In the genomic region with DNA sequence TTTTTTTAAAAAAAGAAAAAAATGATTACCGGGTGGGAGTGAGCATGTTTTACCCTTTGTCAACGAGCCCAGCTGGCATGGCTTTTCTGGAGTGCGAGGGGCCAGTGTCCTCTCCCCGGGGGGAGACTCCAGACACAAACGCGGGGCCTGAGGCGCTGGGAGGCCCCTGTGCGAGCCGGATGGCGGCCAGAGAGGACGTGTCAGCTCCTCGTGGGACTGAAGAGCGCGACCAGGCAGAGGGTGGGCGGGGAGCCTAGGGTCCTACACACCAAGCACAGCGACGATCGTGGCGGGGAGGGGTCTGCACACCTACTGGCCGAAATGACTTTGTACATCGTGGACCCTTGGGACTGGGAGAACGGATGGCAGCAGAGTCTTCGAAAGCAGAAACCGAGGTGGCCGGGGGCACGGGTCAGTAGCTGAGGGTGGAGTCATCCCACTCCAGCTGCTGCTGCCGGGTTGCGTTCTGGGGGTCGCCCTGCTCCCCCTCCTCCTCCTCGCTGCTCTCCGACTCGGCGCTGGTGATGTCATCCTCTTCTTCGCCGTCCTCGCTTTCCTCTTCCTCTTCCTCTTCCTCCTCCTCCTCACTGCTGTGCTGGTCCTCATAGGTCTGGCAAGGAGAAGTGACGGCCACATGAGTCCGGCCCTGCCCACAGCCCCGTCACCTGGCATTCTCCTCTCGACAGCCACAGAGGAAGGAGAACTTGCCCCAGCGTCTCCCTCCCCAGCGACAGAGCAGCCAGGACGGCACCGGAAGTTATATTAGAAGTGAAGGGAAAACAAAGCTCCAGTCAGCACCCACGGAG, we compare ENCODE assay signal across 9 cellular contexts.
A peak's percentile ranks its signal among the peaks of the same experiment; 100 is the strongest.
DNase-seq lines count a peak whose midpoint lies in the region; ATAC-seq and TF ChIP-seq lines count a peak whose summit lies in the region.
"Had no signal": no experiment of that assay in that cellular context is flagged by ENCODE, and none has a peak within 500 bp of the region (broad histone marks: within the 10 kb centered on the region; RNA-seq: fewer than 3 reads in every experiment).

No MANE protein-coding gene starts in this region.

- DNase-seq in activated T-cell treated with anti-CD3 and anti-CD28 coated beads, Interleukin-2, amount 50 U/mL, for 72 hours: no peak
- DNase-seq in activated T-cell treated with anti-CD3 and anti-CD28 coated beads, Interleukin-2, amount 50 U/mL, for 48 hours: no peak
- peak; percentile 84 to 92 for DNase-seq in left lung
- peak; percentile 80 to 86 for DNase-seq in upper lobe of left lung
- DNase-seq in SIG-M5 treated with dmso at 0.1 percent for 504 hours (lab: John Stamatoyannopoulos, UW; ENCODE audit: unreplicated experiment): no peak
- no peak for DNase-seq in AML-193 (lab: John Stamatoyannopoulos, UW)
- no peak for DNase-seq in NCI-H187 treated with DMSO at 0.1 percent for 48 hours (lab: John Stamatoyannopoulos, UW)

- ATAC-seq in activated T-cell treated with anti-CD3 and anti-CD28 coated beads, Interleukin-2, amount 50 U/mL, for 72 hours (replicated peaks in 1 of 2): no peak
- ATAC-seq in activated T-helper 17 cell treated with anti-CD3 and anti-CD28 coated beads, Interleukin-2, amount 50 U/mL, for 72 hours (replicated peaks): no peak
- peak; percentile 73 for ATAC-seq in left lung
- ATAC-seq in upper lobe of left lung (ENCODE audit: low FRiP score in 2 of 2): peak; percentile 69 to 79

- H3K27ac Mint-ChIP-seq in activated T-cell treated with anti-CD3 and anti-CD28 coated beads, Interleukin-2, amount 50 U/mL, for 72 hours: peak overlapping the region; percentile 3
- H3K27ac Mint-ChIP-seq in activated T-helper 17 cell treated with anti-CD3 and anti-CD28 coated beads, Interleukin-2, amount 50 U/mL, for 72 hours: peak overlapping the region; percentile 88
- H3K27ac Mint-ChIP-seq: nephron had no signal

- intact Hi-C loops in left lung (cut with DNase I): no loop called here

- H3K4me3 ChIP-seq in left lung (no peak overlapping the region), upper lobe of left lung (no peak overlapping the region)

- 81 to 82% methylated on average over 42 to 45 of the region's 45 CpGs for WGBS in upper lobe of left lung, 2 donors

- TF ChIP-seq EP300 in upper lobe of left lung (IDR thresholded peaks at IDR 0.05): no peak

- no peaks in the 10 kb centered on the region for H3K27me3 Mint-ChIP-seq in activated T-cell treated with anti-CD3 and anti-CD28 coated beads, Interleukin-2, amount 50 U/mL, for 72 hours (ENCODE audit: low read depth)
- no peaks in the 10 kb centered on the region for H3K27me3 Mint-ChIP-seq in activated T-helper 17 cell treated with anti-CD3 and anti-CD28 coated beads, Interleukin-2, amount 50 U/mL, for 72 hours

- H3K9me3 Mint-ChIP-seq in activated T-cell treated with anti-CD3 and anti-CD28 coated beads, Interleukin-2, amount 50 U/mL, for 72 hours: no peaks in the 10 kb centered on the region
- no peaks in the 10 kb centered on the region for H3K9me3 Mint-ChIP-seq in activated T-helper 17 cell treated with anti-CD3 and anti-CD28 coated beads, Interleukin-2, amount 50 U/mL, for 72 hours
- H3K9me3 Mint-ChIP-seq: nephron had no signal

- H3K36me3 Mint-ChIP-seq in activated T-cell treated with anti-CD3 and anti-CD28 coated beads, Interleukin-2, amount 50 U/mL, for 72 hours (ENCODE audit: insufficient read depth in 2 of 2): peaks cover 14 to 62% of the 10 kb centered on the region in 2 donors
- peaks cover 96% of the 10 kb centered on the region for H3K36me3 Mint-ChIP-seq in activated T-helper 17 cell treated with anti-CD3 and anti-CD28 coated beads, Interleukin-2, amount 50 U/mL, for 72 hours (ENCODE audit: low read depth)

- peaks cover 68% of the 10 kb centered on the region for H3K4me1 Mint-ChIP-seq in activated T-cell treated with anti-CD3 and anti-CD28 coated beads, Interleukin-2, amount 50 U/mL, for 72 hours (ENCODE audit: low read depth)
- H3K4me1 Mint-ChIP-seq in activated T-helper 17 cell treated with anti-CD3 and anti-CD28 coated beads, Interleukin-2, amount 50 U/mL, for 72 hours: peaks cover 34% of the 10 kb centered on the region
- H3K4me1 Mint-ChIP-seq: nephron had no signal

- peak in 1 of 4 donors; percentile 52 for TF ChIP-seq POLR2A in upper lobe of left lung (IDR thresholded peaks at IDR 0.05)

- H3K36me3 ChIP-seq in left lung (peaks cover 0 to 100% of the 10 kb centered on the region in 2 donors), upper lobe of left lung (peaks cover 36 to 90% (median 78%) of the 10 kb centered on the region in 4 donors)

- peaks cover 0 to 6% of the 10 kb centered on the region in 2 donors for H3K4me1 ChIP-seq in left lung
- H3K4me1 ChIP-seq in upper lobe of left lung: peaks cover 0 to 5% (median 0%) of the 10 kb centered on the region in 4 donors

- no peaks in the 10 kb centered on the region for H3K27me3 ChIP-seq in left lung
- H3K27me3 ChIP-seq in upper lobe of left lung: no peaks in the 10 kb centered on the region

- peak overlapping the region; percentile 28 to 60 for H3K4me3 Mint-ChIP-seq in activated T-cell treated with anti-CD3 and anti-CD28 coated beads, Interleukin-2, amount 50 U/mL, for 72 hours
- peak overlapping the region; percentile 67 for H3K4me3 Mint-ChIP-seq in activated T-helper 17 cell treated with anti-CD3 and anti-CD28 coated beads, Interleukin-2, amount 50 U/mL, for 72 hours
- H3K4me3 Mint-ChIP-seq: nephron had no signal

- no peak for TF ChIP-seq CTCF in left lung (IDR thresholded peaks at IDR 0.05)
- TF ChIP-seq CTCF in upper lobe of left lung (IDR thresholded peaks at IDR 0.05): no peak

- H3K27ac ChIP-seq in left lung: peak overlapping the region in 1 of 2 donors; percentile 83
- peak overlapping the region in 3 of 4 donors; percentile 35 to 65 (median 54) for H3K27ac ChIP-seq in upper lobe of left lung

- H3K9me3 ChIP-seq in left lung (no peaks in the 10 kb centered on the region), upper lobe of left lung (no peaks in the 10 kb centered on the region)

Comparison
In these comparisons a context has a peak if more than half of its experiments do, and no peak if none do; other contexts are left out.
1. ATAC-seq: peak in left lung (single experiment) and upper lobe of left lung (2 of 2); none in activated T-cell treated with anti-CD3 and anti-CD28 coated beads, Interleukin-2, amount 50 U/mL, for 72 hours (0 of 2) and activated T-helper 17 cell treated with anti-CD3 and anti-CD28 coated beads, Interleukin-2, amount 50 U/mL, for 72 hours (single experiment).
2. DNase-seq: peak in left lung (2 of 2) and upper lobe of left lung (2 of 2); none in activated T-cell treated with anti-CD3 and anti-CD28 coated beads, Interleukin-2, amount 50 U/mL, for 72 hours (0 of 2), activated T-cell treated with anti-CD3 and anti-CD28 coated beads, Interleukin-2, amount 50 U/mL, for 48 hours (0 of 2), SIG-M5 treated with dmso at 0.1 percent for 504 hours (single experiment), AML-193 (0 of 2) and NCI-H187 treated with DMSO at 0.1 percent for 48 hours (single experiment).